11 cellular contexts compared by ENCODE assay signal in genomic region chr5:23530571-23530970, GRCh38. TPM values are rescaled to one million over a fixed set of nuclear protein-coding genes. Genes with fewer than 3 reads are reported as not detected.
"Had no signal": no experiment of that assay in that cellular context is flagged by ENCODE, and none has a peak within 500 bp of the region (broad histone marks: within the 10 kb centered on the region; RNA-seq: fewer than 3 reads in every experiment).

No MANE protein-coding gene starts in this region.

- H3K4me3 Mint-ChIP-seq: GM23338, H9, HFFc6 had no signal

- H3K4me1 ChIP-seq: HAP-1 had no signal

- H3K27ac Mint-ChIP-seq: GM23338, H9, HFFc6 had no signal

- FAIRE-seq: H1, H54 had no signal

- H3K4me3 ChIP-seq: GM23248, GM23338, HAP-1 had no signal

- H2AFZ ChIP-seq: GM23248, GM23338 had no signal

- H3K9ac ChIP-seq: GM23248 had no signal

- H3K4me2 ChIP-seq: GM23338 had no signal

- H3K36me3 ChIP-seq: HAP-1 had no signal

- DNase-seq: GM23248, GOT3, H7, H9, HCEC 1CT, HFFc6 had no signal

- ATAC-seq: GM23338, HCT116 had no signal

- H3K9me3 ChIP-seq: HAP-1 had no signal

- H3K27ac ChIP-seq: GM23248 had no signal

RNA-seq across cellular contexts. Expression of gene PRDM9, which starts 23.2 kb away (rescaled TPM):
- total RNA-seq: GM23248, GM23338, H1, H7, H9, HFFc6 had no signal
- polyA plus RNA-seq: GM23248, GM23338, H1 had no signal
